Comparison of ENCODE assay signal across 35 cellular contexts in the genomic region with DNA sequence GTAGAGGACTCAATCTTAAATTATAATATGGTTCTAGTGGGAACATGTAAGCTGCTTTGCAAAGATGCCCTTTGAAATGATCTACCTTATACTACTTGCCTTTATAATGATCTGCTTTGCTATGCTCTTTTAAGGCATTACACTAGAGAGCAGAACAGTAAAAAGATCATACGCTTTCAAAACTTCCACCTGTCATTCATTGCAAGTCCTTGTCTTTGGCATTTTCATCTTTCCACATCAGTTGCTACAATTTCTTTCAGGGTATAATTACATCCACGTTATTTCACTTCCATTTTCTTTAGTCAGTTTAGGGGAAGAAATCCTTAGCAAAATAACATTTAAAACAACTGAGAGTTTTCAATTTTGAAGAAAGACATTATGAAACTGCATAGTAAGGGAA.
A peak's percentile ranks its signal among the peaks of the same experiment; 100 is the strongest.
DNase-seq lines count a peak whose midpoint lies in the region; ATAC-seq and TF ChIP-seq lines count a peak whose summit lies in the region.
"Had no signal": no experiment of that assay in that cellular context is flagged by ENCODE, and none has a peak within 500 bp of the region (broad histone marks: within the 10 kb centered on the region; RNA-seq: fewer than 3 reads in every experiment).

No MANE protein-coding gene starts in this region.

- H3K27me3 Mint-ChIP-seq in mesothelial cell of epicardium (ENCODE audit: low read depth) (peaks cover 2% of the 10 kb centered on the region), nephron (ENCODE audit: low read depth) (peaks cover 9% of the 10 kb centered on the region)
- peaks cover 14% of the 10 kb centered on the region for H3K27me3 Mint-ChIP-seq in activated T-helper 17 cell treated with anti-CD3 and anti-CD28 coated beads, Interleukin-2, amount 50 U/mL, for 72 hours

- H3K36me3 Mint-ChIP-seq in mesothelial cell of epicardium, result no peaks in the 10 kb centered on the region
- H3K36me3 Mint-ChIP-seq in nephron (ENCODE audit: low read depth), result no peaks in the 10 kb centered on the region
- H3K36me3 Mint-ChIP-seq in activated T-helper 17 cell treated with anti-CD3 and anti-CD28 coated beads, Interleukin-2, amount 50 U/mL, for 72 hours (ENCODE audit: low read depth), result no peaks in the 10 kb centered on the region
- H3K36me3 Mint-ChIP-seq: CD14-positive monocyte; CD4-positive, alpha-beta memory T cell; CD4-positive, CD25-positive, alpha-beta regulatory T cell; CD8-positive, alpha-beta memory T cell; CD8-positive, alpha-beta T cell had no signal

- DNase-seq in SK-N-MC (ENCODE audit: low read depth, low spot score) (no peak), mesothelial cell of epicardium (ENCODE audit: low spot score in 2 of 2, unreplicated experiment in 2 of 2) (no peak), hippocampal formation (lab: John Stamatoyannopoulos, UW) (no peak)
- DNase-seq in activated CD4-positive, alpha-beta T cell treated with anti-CD3 and anti-CD28 coated beads, Interleukin-2, amount 50 U/mL, for 48 hours, result no peak
- DNase-seq: 8988T; ACHN; AML-193; BE2C; C1 segment of cervical spinal cord; Caco-2; Calu3; CD4-positive, alpha-beta memory T cell; CD4-positive, alpha-beta T cell; CD4-positive, CD25-positive, alpha-beta regulatory T cell; CD8-positive, alpha-beta memory T cell; CD8-positive, alpha-beta T cell; COR-L47; DMS 273 treated with DMSO at 0.1 percent for 48 hours; DMS153; DMS53; DMS79; DMS79 treated with DMSO at 0.1 percent for 48 hours; DND-41; EL had no signal

- no peak overlapping the region for H2AFZ ChIP-seq in neural cell (ENCODE audit: low read depth, low read length)

- no peak overlapping the region for H3K4me3 Mint-ChIP-seq in mesothelial cell of epicardium
- H3K4me3 Mint-ChIP-seq in nephron, result no peak overlapping the region
- no peak overlapping the region for H3K4me3 Mint-ChIP-seq in activated T-helper 17 cell treated with anti-CD3 and anti-CD28 coated beads, Interleukin-2, amount 50 U/mL, for 72 hours
- H3K4me3 Mint-ChIP-seq: B cell; CD14-positive monocyte; CD4-positive, alpha-beta memory T cell; CD4-positive, alpha-beta T cell; CD4-positive, CD25-positive, alpha-beta regulatory T cell; CD8-positive, alpha-beta memory T cell; CD8-positive, alpha-beta T cell had no signal

- H3K27me3 ChIP-seq in neural cell (ENCODE audit: insufficient read depth, low read depth, low read length), result no peaks in the 10 kb centered on the region
- H3K27me3 ChIP-seq: BE2C; BLaER1; BLaER1 treated with 17β-estradiol and CSF1 and Interleukin-3, amounts not matched to agents 10 nM and 100 nM had no signal

- ATAC-seq in HG03378 (IDR thresholded peaks at IDR 0.05; ENCODE audit: unreplicated experiment), result no peak
- ATAC-seq in activated T-helper 17 cell treated with anti-CD3 and anti-CD28 coated beads, Interleukin-2, amount 50 U/mL, for 72 hours (replicated peaks), result no peak
- ATAC-seq: A549; CD8-positive, alpha-beta T cell had no signal

- H3K4me3 ChIP-seq in SK-N-MC (peak overlapping the region; percentile 25; the same call in 1 of the 2 replicates), neural cell (ENCODE audit: low read length) (no peak overlapping the region)
- H3K4me3 ChIP-seq: A549; BLaER1; BLaER1 treated with 17β-estradiol and CSF1 and Interleukin-3, amounts not matched to agents 10 nM and 100 nM had no signal

- H3K4me2 ChIP-seq in neural cell (ENCODE audit: low read length), result peak overlapping the region; percentile 20
- H3K4me2 ChIP-seq: A549; BLaER1; BLaER1 treated with 17β-estradiol and CSF1 and Interleukin-3, amounts not matched to agents 10 nM and 100 nM had no signal

- no peak for TF ChIP-seq CTCF in mesothelial cell of epicardium (IDR thresholded peaks at IDR 0.05; ENCODE audit: unreplicated experiment)
- no peak for TF ChIP-seq CTCF in nephron (IDR thresholded peaks at IDR 0.05; ENCODE audit: unreplicated experiment in 3 of 3)
- TF ChIP-seq CTCF in neural cell (IDR thresholded peaks at IDR 0.05; ENCODE audit: poor library complexity, severe bottlenecking), result no peak

- no peaks in the 10 kb centered on the region for H3K79me2 ChIP-seq in neural cell (replicated peaks; ENCODE audit: insufficient read depth, low read length)

- TF ChIP-seq EP300 in neural cell (conservative IDR thresholded peaks at IDR 0.05; ENCODE audit: poor library complexity, severe bottlenecking), result peak; percentile 91

- H3K36me3 ChIP-seq in SK-N-MC (ENCODE audit: insufficient read depth, low read length) (no peaks in the 10 kb centered on the region), neural cell (ENCODE audit: insufficient read depth, low read length) (no peaks in the 10 kb centered on the region)
- H3K36me3 ChIP-seq: BE2C; BLaER1; BLaER1 treated with 17β-estradiol and CSF1 and Interleukin-3, amounts not matched to agents 10 nM and 100 nM had no signal

- H3F3A ChIP-seq in neural cell (ENCODE audit: insufficient read depth, low read length, poor library complexity, severe bottlenecking), result peaks cover 4% of the 10 kb centered on the region

- H3K4me1 Mint-ChIP-seq in mesothelial cell of epicardium (peaks cover 2% of the 10 kb centered on the region), nephron (peaks cover 11% of the 10 kb centered on the region)
- no peaks in the 10 kb centered on the region for H3K4me1 Mint-ChIP-seq in activated T-helper 17 cell treated with anti-CD3 and anti-CD28 coated beads, Interleukin-2, amount 50 U/mL, for 72 hours
- H3K4me1 Mint-ChIP-seq: B cell; CD14-positive monocyte; CD4-positive, alpha-beta memory T cell; CD4-positive, CD25-positive, alpha-beta regulatory T cell; CD8-positive, alpha-beta memory T cell had no signal

- peak; percentile 63 for TF ChIP-seq RAD21 in neural cell (conservative IDR thresholded peaks at IDR 0.05)

- H3K9me3 Mint-ChIP-seq in mesothelial cell of epicardium, result peaks cover 20% of the 10 kb centered on the region
- no peaks in the 10 kb centered on the region for H3K9me3 Mint-ChIP-seq in nephron
- peaks cover 4% of the 10 kb centered on the region for H3K9me3 Mint-ChIP-seq in activated T-helper 17 cell treated with anti-CD3 and anti-CD28 coated beads, Interleukin-2, amount 50 U/mL, for 72 hours
- H3K9me3 Mint-ChIP-seq: CD4-positive, alpha-beta T cell had no signal

- H3K9me3 ChIP-seq in SK-N-MC (ENCODE audit: low read depth, low read length) (no peaks in the 10 kb centered on the region), neural cell (ENCODE audit: low read length) (no peaks in the 10 kb centered on the region)
- H3K9me3 ChIP-seq: A549; BE2C; BLaER1; BLaER1 treated with 17β-estradiol and CSF1 and Interleukin-3, amounts not matched to agents 10 nM and 100 nM; Caco-2 had no signal

- H3K27ac Mint-ChIP-seq in mesothelial cell of epicardium (peak overlapping the region; percentile 34), nephron (peak overlapping the region in 2 of 3 experiments; percentile 27 to 32)
- no peak overlapping the region for H3K27ac Mint-ChIP-seq in activated T-helper 17 cell treated with anti-CD3 and anti-CD28 coated beads, Interleukin-2, amount 50 U/mL, for 72 hours
- H3K27ac Mint-ChIP-seq: B cell; CD14-positive monocyte; CD4-positive, alpha-beta memory T cell; CD4-positive, alpha-beta T cell; CD4-positive, CD25-positive, alpha-beta regulatory T cell; CD8-positive, alpha-beta memory T cell; CD8-positive, alpha-beta T cell had no signal

- H4K20me1 ChIP-seq in neural cell (ENCODE audit: insufficient read depth), result no peaks in the 10 kb centered on the region
- H4K20me1 ChIP-seq: BLaER1; BLaER1 treated with 17β-estradiol and CSF1 and Interleukin-3, amounts not matched to agents 10 nM and 100 nM had no signal

- no peaks in the 10 kb centered on the region for H3K9me2 ChIP-seq in neural cell (ENCODE audit: insufficient read depth, low read length)

- H3K9ac ChIP-seq in SK-N-MC (ENCODE audit: insufficient read length) (no peak overlapping the region), neural cell (ENCODE audit: low read length) (peak overlapping the region; percentile 41)
- H3K9ac ChIP-seq: BLaER1; BLaER1 treated with 17β-estradiol and CSF1 and Interleukin-3, amounts not matched to agents 10 nM and 100 nM had no signal

- peak overlapping the region; percentile 79 for H3K27ac ChIP-seq in SK-N-MC
- peak overlapping the region; percentile 93 for H3K27ac ChIP-seq in neural cell (ENCODE audit: low read length)
- H3K27ac ChIP-seq: 22Rv1; A549; BLaER1; BLaER1 treated with 17β-estradiol and CSF1 and Interleukin-3, amounts not matched to agents 10 nM and 100 nM; C4-2B had no signal

TF ChIP-seq in neural cell, 6 proteins besides CTCF, POLR2A, EP300 and RAD21:
- TF ChIP-seq SMC3 (conservative IDR thresholded peaks at IDR 0.05; ENCODE audit: poor library complexity) (no peak), TAF1 (IDR thresholded peaks at IDR 0.05; ENCODE audit: low read depth) (no peak), POLR2AphosphoS5 (IDR thresholded peaks at IDR 0.05) (peak; percentile 67), MXI1 (conservative IDR thresholded peaks at IDR 0.05; ENCODE audit: poor library complexity, severe bottlenecking) (no peak), EZH2 (IDR thresholded peaks at IDR 0.05; ENCODE audit: borderline replicate concordance, insufficient read depth, low read length, poor library complexity, severe bottlenecking) (no peak)
- TF ChIP-seq, protein P1, sequence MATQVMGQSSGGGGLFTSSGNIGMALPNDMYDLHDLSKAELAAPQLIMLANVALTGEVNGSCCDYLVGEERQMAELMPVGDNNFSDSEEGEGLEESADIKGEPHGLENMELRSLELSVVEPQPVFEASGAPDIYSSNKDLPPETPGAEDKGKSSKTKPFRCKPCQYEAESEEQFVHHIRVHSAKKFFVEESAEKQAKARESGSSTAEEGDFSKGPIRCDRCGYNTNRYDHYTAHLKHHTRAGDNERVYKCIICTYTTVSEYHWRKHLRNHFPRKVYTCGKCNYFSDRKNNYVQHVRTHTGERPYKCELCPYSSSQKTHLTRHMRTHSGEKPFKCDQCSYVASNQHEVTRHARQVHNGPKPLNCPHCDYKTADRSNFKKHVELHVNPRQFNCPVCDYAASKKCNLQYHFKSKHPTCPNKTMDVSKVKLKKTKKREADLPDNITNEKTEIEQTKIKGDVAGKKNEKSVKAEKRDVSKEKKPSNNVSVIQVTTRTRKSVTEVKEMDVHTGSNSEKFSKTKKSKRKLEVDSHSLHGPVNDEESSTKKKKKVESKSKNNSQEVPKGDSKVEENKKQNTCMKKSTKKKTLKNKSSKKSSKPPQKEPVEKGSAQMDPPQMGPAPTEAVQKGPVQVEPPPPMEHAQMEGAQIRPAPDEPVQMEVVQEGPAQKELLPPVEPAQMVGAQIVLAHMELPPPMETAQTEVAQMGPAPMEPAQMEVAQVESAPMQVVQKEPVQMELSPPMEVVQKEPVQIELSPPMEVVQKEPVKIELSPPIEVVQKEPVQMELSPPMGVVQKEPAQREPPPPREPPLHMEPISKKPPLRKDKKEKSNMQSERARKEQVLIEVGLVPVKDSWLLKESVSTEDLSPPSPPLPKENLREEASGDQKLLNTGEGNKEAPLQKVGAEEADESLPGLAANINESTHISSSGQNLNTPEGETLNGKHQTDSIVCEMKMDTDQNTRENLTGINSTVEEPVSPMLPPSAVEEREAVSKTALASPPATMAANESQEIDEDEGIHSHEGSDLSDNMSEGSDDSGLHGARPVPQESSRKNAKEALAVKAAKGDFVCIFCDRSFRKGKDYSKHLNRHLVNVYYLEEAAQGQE (IDR thresholded peaks at IDR 0.05; ENCODE audit: borderline replicate concordance), result peak; percentile 69
